Comparison of ENCODE assay signal across 24 cellular contexts in the genomic region with DNA sequence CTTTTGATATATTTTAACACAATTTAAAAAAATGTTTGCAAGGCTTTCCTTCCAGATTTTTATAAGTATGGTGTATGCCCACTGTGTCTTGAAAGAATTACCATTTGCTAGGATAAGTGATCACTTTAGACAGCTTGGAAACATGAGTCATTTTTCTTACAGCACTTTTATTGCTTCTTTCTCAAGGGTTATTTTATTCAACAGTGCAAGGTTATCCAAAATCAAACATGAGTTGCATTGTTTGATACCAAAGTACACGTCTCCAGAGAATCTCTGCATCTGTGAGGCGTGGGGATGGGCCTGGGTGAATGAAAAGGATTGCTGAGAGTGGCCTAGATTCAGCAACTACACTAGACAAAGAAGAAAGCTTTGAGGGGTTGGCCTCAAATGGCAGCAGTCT.
DNase-seq lines count a peak whose midpoint lies in the region; FAIRE-seq and TF ChIP-seq lines count a peak whose summit lies in the region.
"Had no signal": no experiment of that assay in that cellular context is flagged by ENCODE, and none has a peak within 500 bp of the region (broad histone marks: within the 10 kb centered on the region; RNA-seq: fewer than 3 reads in every experiment).

No MANE protein-coding gene starts in this region.

- no peak overlapping the region for H3K4me3 ChIP-seq in SK-N-SH (ENCODE audit: low read depth in 2 of 2, low read length in 1 of 2)
- H3K4me3 ChIP-seq in foreskin fibroblast (ENCODE audit: low read depth in 1 of 2, low read length in 2 of 2), result no peak overlapping the region
- H3K4me3 ChIP-seq in small intestine (ENCODE audit: low read depth in 1 of 2, low read length in 2 of 2), result no peak overlapping the region
- H3K4me3 ChIP-seq: sigmoid colon, thyroid gland had no signal

- peak; percentile 75 for DNase-seq in GM04503 (ENCODE audit: low read depth)
- DNase-seq in SK-N-SH, result no peak
- peak; percentile 48 to 63 for DNase-seq in foreskin fibroblast
- peak; percentile 56 for DNase-seq in small intestine
- no peak for DNase-seq in activated gamma-delta T cell treated with Interleukin-2 at 50 U/mL for 16 hours
- no peak for DNase-seq in T-helper 2 cell treated with Interferon-gamma antibody and Interleukin-4, amounts not matched to agents 5 μg/mL and 100 μg/mL, for 36 hours (ENCODE audit: low spot score)
- DNase-seq in activated naive CD4-positive, alpha-beta T cell (lab: John Stamatoyannopoulos, UW), result no peak
- no peak for DNase-seq in activated CD8-positive, alpha-beta memory T cell treated with anti-CD3 and anti-CD28 coated beads, Interleukin-2, amount 50 U/mL, for 4 hours
- DNase-seq: activated gamma-delta T cell; amniotic stem cell; DMS79 treated with DMSO at 0.1 percent for 48 hours; kidney glomerular epithelial cell; naive thymus-derived CD4-positive, alpha-beta T cell; NCI-H1417 treated with DMSO at 0.1 percent for 48 hours; NCI-H748 treated with DMSO at 0.1 percent for 48 hours; SHP77 treated with DMSO at 0.1 percent for 48 hours; sigmoid colon; stimulated activated CD4-positive, alpha-beta T cell treated with anti-CD3 and anti-CD28 coated beads, Interleukin-2, amount 100 ng/mL, for 24 hours; stimulated activated naive CD4-positive, alpha-beta T cell; T-helper 1 cell; thyroid gland had no signal

- TF ChIP-seq CTCF in SK-N-SH (IDR thresholded peaks at IDR 0.05) (no peak), foreskin fibroblast (IDR thresholded peaks at IDR 0.05; ENCODE audit: low read depth, low read length) (no peak)

- no peak for FAIRE-seq in small intestine (lab: Jason Lieb, UNC)
- FAIRE-seq: endothelial cell of umbilical vein had no signal

- CTCF ChIA-PET in SK-N-SH (lab: Yijun Ruan, JAX), result no interaction called here

- H3K36me3 ChIP-seq in SK-N-SH (replicated peaks in 1 of 2; ENCODE audit: control insufficient read depth in 1 of 2, insufficient read depth in 2 of 2, low read length in 1 of 2) (peaks cover 0 to 50% of the 10 kb centered on the region in 2 experiments), small intestine (ENCODE audit: control insufficient read depth in 2 of 2, insufficient read depth in 2 of 2, low read length in 2 of 2) (no peaks in the 10 kb centered on the region)
- H3K36me3 ChIP-seq: sigmoid colon, thyroid gland had no signal

- H3K4me2 ChIP-seq in SK-N-SH, result 0 out of 2 replicates have a peak overlapping the region, but pooled peaks have one; percentile 1

- H3K27ac Mint-ChIP-seq in T-helper 2 cell treated with Interferon-gamma antibody and Interleukin-4, amounts not matched to agents 5 μg/mL and 100 μg/mL, for 36 hours, result no peak overlapping the region
- H3K27ac Mint-ChIP-seq: naive thymus-derived CD4-positive, alpha-beta T cell had no signal

- H3K9me3 ChIP-seq in SK-N-SH (no peaks in the 10 kb centered on the region), small intestine (ENCODE audit: control insufficient read depth, low read depth) (no peaks in the 10 kb centered on the region)
- H3K9me3 ChIP-seq: sigmoid colon, thyroid gland had no signal

- H3K27ac ChIP-seq in SK-N-SH (ENCODE audit: low read depth in 2 of 2, low read length in 1 of 2), result peak overlapping the region in 1 of 2 experiments; percentile 71; a peak in 2 of 4 replicates
- no peak overlapping the region for H3K27ac ChIP-seq in small intestine (ENCODE audit: low read depth in 1 of 2, low read length in 1 of 2)
- H3K27ac ChIP-seq: parathyroid adenoma, sigmoid colon, thyroid gland, VCaP had no signal

- H3K4me1 ChIP-seq in SK-N-SH (ENCODE audit: control insufficient read depth in 1 of 2, insufficient read depth in 2 of 2, low read depth in 1 of 2, low read length in 1 of 2), result peaks cover 8 to 9% of the 10 kb centered on the region in 2 experiments; a peak in 2 of 4 replicates
- H3K4me1 ChIP-seq in small intestine (ENCODE audit: control insufficient read depth in 2 of 2, insufficient read depth in 1 of 2, low read depth in 1 of 2, low read length in 1 of 2), result peaks cover 0 to 3% of the 10 kb centered on the region in 2 donors
- H3K4me1 ChIP-seq: sigmoid colon, thyroid gland had no signal

- H3K27me3 ChIP-seq in SK-N-SH (ENCODE audit: insufficient read depth) (no peaks in the 10 kb centered on the region), small intestine (ENCODE audit: control insufficient read depth in 2 of 2, insufficient read depth in 2 of 2, low read length in 2 of 2) (no peaks in the 10 kb centered on the region)
- H3K27me3 ChIP-seq: sigmoid colon, thyroid gland had no signal

- TF ChIP-seq EP300 in SK-N-SH (IDR thresholded peaks at IDR 0.05; ENCODE audit: borderline replicate concordance in 1 of 2, low read depth in 1 of 2, low read length in 1 of 2), result 0 out of 4 replicates have a peak, but pooled peaks of 1 of the 2 experiments have one; percentile 13

- H3K79me2 ChIP-seq in SK-N-SH (ENCODE audit: insufficient read depth), result no peaks in the 10 kb centered on the region
- H3K79me2 ChIP-seq: parathyroid adenoma had no signal

- H3K4me3 Mint-ChIP-seq in T-helper 2 cell treated with Interferon-gamma antibody and Interleukin-4, amounts not matched to agents 5 μg/mL and 100 μg/mL, for 36 hours, result no peak overlapping the region
- H3K4me3 Mint-ChIP-seq: naive thymus-derived CD4-positive, alpha-beta T cell had no signal

- no peaks in the 10 kb centered on the region for H3K9me3 Mint-ChIP-seq in T-helper 2 cell treated with Interferon-gamma antibody and Interleukin-4, amounts not matched to agents 5 μg/mL and 100 μg/mL, for 36 hours
- H3K9me3 Mint-ChIP-seq: naive thymus-derived CD4-positive, alpha-beta T cell had no signal

- no peak overlapping the region for H3K9ac ChIP-seq in SK-N-SH
- H3K9ac ChIP-seq: parathyroid adenoma had no signal

- peaks cover 29% of the 10 kb centered on the region for H3F3A ChIP-seq in SK-N-SH (replicated peaks; ENCODE audit: insufficient read depth)

- H3K4me1 Mint-ChIP-seq in T-helper 2 cell treated with Interferon-gamma antibody and Interleukin-4, amounts not matched to agents 5 μg/mL and 100 μg/mL, for 36 hours (ENCODE audit: low read depth), result no peaks in the 10 kb centered on the region
- H3K4me1 Mint-ChIP-seq: naive thymus-derived CD4-positive, alpha-beta T cell had no signal

- TF ChIP-seq RAD21 in SK-N-SH (IDR thresholded peaks at IDR 0.05; ENCODE audit: low read length), result no peak

- POLR2A ChIA-PET in SK-N-SH (lab: Yijun Ruan, JAX), result no interaction called here

- no peak overlapping the region for H2AFZ ChIP-seq in SK-N-SH (ENCODE audit: low read depth)
- H2AFZ ChIP-seq: parathyroid adenoma had no signal

- 0 out of 2 replicates have a peak, but pooled peaks cover 2% of the 10 kb centered on the region for H3K9me2 ChIP-seq in SK-N-SH

- WGBS in SK-N-SH (ENCODE audit: low lambda C conversion rate), result 49% methylated on average over 2 of the region's 2 CpGs
- 11 to 62% (median 18%) methylated on average over 2 of the region's 2 CpGs for WGBS in small intestine, 3 donors

- no peaks in the 10 kb centered on the region for H4K20me1 ChIP-seq in SK-N-SH (ENCODE audit: insufficient read depth)

- H3K27me3 Mint-ChIP-seq in T-helper 2 cell treated with Interferon-gamma antibody and Interleukin-4, amounts not matched to agents 5 μg/mL and 100 μg/mL, for 36 hours (ENCODE audit: low read depth), result peaks cover 7% of the 10 kb centered on the region

- H3K36me3 Mint-ChIP-seq in T-helper 2 cell treated with Interferon-gamma antibody and Interleukin-4, amounts not matched to agents 5 μg/mL and 100 μg/mL, for 36 hours (ENCODE audit: low read depth), result no peaks in the 10 kb centered on the region

TF ChIP-seq in SK-N-SH, 30 proteins besides CTCF, POLR2A, EP300 and RAD21:
- TF ChIP-seq CHD2 (IDR thresholded peaks at IDR 0.05; ENCODE audit: low read length, partially characterized antibody) (no peak), YY1 (IDR thresholded peaks at IDR 0.05; ENCODE audit: low read depth) (no peak), NFIC (IDR thresholded peaks at IDR 0.05; ENCODE audit: borderline replicate concordance) (no peak), JUND (IDR thresholded peaks at IDR 0.05) (peak; percentile 26), TCF12 (IDR thresholded peaks at IDR 0.05) (peak; percentile 69), RCOR1 (IDR thresholded peaks at IDR 0.05; ENCODE audit: low read length) (no peak), GABPA (IDR thresholded peaks at IDR 0.05; ENCODE audit: low read depth) (no peak), POLR2AphosphoS5 (IDR thresholded peaks at IDR 0.05; ENCODE audit: low read depth, low read length) (peak; percentile 35; the same call in 1 of the 2 replicates), FOSL2 (IDR thresholded peaks at IDR 0.05; ENCODE audit: borderline replicate concordance, low read depth) (peak; percentile 27; the same call in 1 of the 2 replicates), MXI1 (IDR thresholded peaks at IDR 0.05; ENCODE audit: low read depth, low read length) (no peak), NRF1 (IDR thresholded peaks at IDR 0.05; ENCODE audit: low read depth, low read length) (no peak)
- TF ChIP-seq, protein P1, sequence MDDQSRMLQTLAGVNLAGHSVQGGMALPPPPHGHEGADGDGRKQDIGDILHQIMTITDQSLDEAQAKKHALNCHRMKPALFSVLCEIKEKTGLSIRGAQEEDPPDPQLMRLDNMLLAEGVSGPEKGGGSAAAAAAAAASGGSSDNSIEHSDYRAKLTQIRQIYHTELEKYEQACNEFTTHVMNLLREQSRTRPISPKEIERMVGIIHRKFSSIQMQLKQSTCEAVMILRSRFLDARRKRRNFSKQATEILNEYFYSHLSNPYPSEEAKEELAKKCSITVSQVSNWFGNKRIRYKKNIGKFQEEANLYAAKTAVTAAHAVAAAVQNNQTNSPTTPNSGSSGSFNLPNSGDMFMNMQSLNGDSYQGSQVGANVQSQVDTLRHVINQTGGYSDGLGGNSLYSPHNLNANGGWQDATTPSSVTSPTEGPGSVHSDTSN (IDR thresholded peaks at IDR 0.05), result peak; percentile 74

Comparison
In these comparisons a context has a peak if more than half of its experiments do, and no peak if none do; other contexts are left out.
1. DNase-seq: peak in GM04503 (single experiment), foreskin fibroblast (2 of 2) and small intestine (single experiment); none in SK-N-SH (single experiment), activated gamma-delta T cell treated with Interleukin-2 at 50 U/mL for 16 hours (single experiment), T-helper 2 cell treated with Interferon-gamma antibody and Interleukin-4, amounts not matched to agents 5 μg/mL and 100 μg/mL, for 36 hours (single experiment), activated naive CD4-positive, alpha-beta T cell (0 of 4) and activated CD8-positive, alpha-beta memory T cell treated with anti-CD3 and anti-CD28 coated beads, Interleukin-2, amount 50 U/mL, for 4 hours (single experiment).